Comparison of ENCODE assay signal across 23 cellular contexts in genomic region chr2:170371231-170371630, GRCh38.
DNase-seq lines count a peak whose midpoint lies in the region; ATAC-seq and TF ChIP-seq lines count a peak whose summit lies in the region.
"Had no signal": no experiment of that assay in that cellular context is flagged by ENCODE, and none has a peak within 500 bp of the region (broad histone marks: within the 10 kb centered on the region; RNA-seq: fewer than 3 reads in every experiment).

No MANE protein-coding gene starts in this region.

- H3K4me3 Mint-ChIP-seq in activated CD4-positive, alpha-beta T cell treated with anti-CD3 and anti-CD28 coated beads for 36 hours = peak overlapping the region; percentile 18
- peak overlapping the region; percentile 58 for H3K4me3 Mint-ChIP-seq in CD8-positive, alpha-beta T cell
- peak overlapping the region in 2 of 3 donors; percentile 3 to 48 for H3K4me3 Mint-ChIP-seq in T-cell
- H3K4me3 Mint-ChIP-seq in glutamatergic neuron (ENCODE audit: unreplicated experiment) = no peak overlapping the region
- H3K4me3 Mint-ChIP-seq: activated T-helper 17 cell treated with anti-CD3 and anti-CD28 coated beads, Interleukin-2, amount 50 U/mL, for 72 hours; CD8-positive, alpha-beta memory T cell; central memory CD8-positive, alpha-beta T cell had no signal

- 56 to 71% methylated on average over 1 of the region's 1 CpG for WGBS in esophagus squamous epithelium, 2 donors

- no peaks in the 10 kb centered on the region for H3K9me3 Mint-ChIP-seq in activated CD4-positive, alpha-beta T cell treated with anti-CD3 and anti-CD28 coated beads for 36 hours (ENCODE audit: low read depth)
- H3K9me3 Mint-ChIP-seq in CD8-positive, alpha-beta T cell = no peaks in the 10 kb centered on the region
- H3K9me3 Mint-ChIP-seq in T-cell (no peaks in the 10 kb centered on the region), glutamatergic neuron (ENCODE audit: unreplicated experiment) (peaks cover 2% of the 10 kb centered on the region)
- H3K9me3 Mint-ChIP-seq: activated T-helper 17 cell treated with anti-CD3 and anti-CD28 coated beads, Interleukin-2, amount 50 U/mL, for 72 hours; CD8-positive, alpha-beta memory T cell; central memory CD8-positive, alpha-beta T cell had no signal

- no peak overlapping the region for H3K27ac ChIP-seq in CD8-positive, alpha-beta T cell (ENCODE audit: low read depth, low read length)
- no peak overlapping the region for H3K27ac ChIP-seq in esophagus squamous epithelium
- H3K27ac ChIP-seq: gastroesophageal sphincter, left lung, tibial nerve had no signal

- TF ChIP-seq POLR2A in esophagus squamous epithelium (IDR thresholded peaks at IDR 0.05) = no peak

- POLR2A ChIA-PET in activated CD4-positive, alpha-beta T cell treated with anti-CD3 and anti-CD28 coated beads for 36 hours (lab: Charles Lee) = no interaction called here
- POLR2A ChIA-PET in CD8-positive, alpha-beta T cell (lab: Charles Lee) = no interaction called here
- POLR2A ChIA-PET in T-cell (lab: Charles Lee) = interaction anchor here (0.6 kb wide), 3 partner anchors 9 to 443 kb away, joined by 3 to 4 read pairs (median 3); no protein-coding TSS in a partner anchor

- no peak for ATAC-seq in activated CD4-positive, alpha-beta T cell treated with anti-CD3 and anti-CD28 coated beads for 36 hours
- peak; percentile 38 for ATAC-seq in CD8-positive, alpha-beta T cell
- ATAC-seq in T-cell (replicated peaks in 1 of 4) (peak in 1 of 4 experiments; percentile 87), GM19395 (IDR thresholded peaks at IDR 0.05; ENCODE audit: unreplicated experiment) (no peak), GM18909 (IDR thresholded peaks at IDR 0.05; ENCODE audit: poor library complexity, unreplicated experiment) (no peak)
- ATAC-seq: activated T-helper 17 cell treated with anti-CD3 and anti-CD28 coated beads, Interleukin-2, amount 50 U/mL, for 72 hours; gastroesophageal sphincter; left lung had no signal

- no peaks in the 10 kb centered on the region for H3K36me3 ChIP-seq in CD8-positive, alpha-beta T cell (ENCODE audit: insufficient read depth, low read length)
- H3K36me3 ChIP-seq in esophagus squamous epithelium = no peaks in the 10 kb centered on the region
- H3K36me3 ChIP-seq: gastroesophageal sphincter, left lung, tibial nerve had no signal

- H3K27me3 ChIP-seq in CD8-positive, alpha-beta T cell (ENCODE audit: insufficient read depth, low read length) = no peaks in the 10 kb centered on the region
- H3K27me3 ChIP-seq in esophagus squamous epithelium = peaks cover 0 to 51% (median 2%) of the 10 kb centered on the region in 4 donors

- H3K27me3 Mint-ChIP-seq in activated CD4-positive, alpha-beta T cell treated with anti-CD3 and anti-CD28 coated beads for 36 hours = peaks cover 32% of the 10 kb centered on the region
- H3K27me3 Mint-ChIP-seq in CD8-positive, alpha-beta T cell (ENCODE audit: low read depth) = peaks cover 46% of the 10 kb centered on the region
- H3K27me3 Mint-ChIP-seq in T-cell (peaks cover 51 to 57% of the 10 kb centered on the region in 2 donors), glutamatergic neuron (ENCODE audit: unreplicated experiment) (peaks cover 9% of the 10 kb centered on the region)

- no peak for DNase-seq in activated CD4-positive, alpha-beta T cell treated with anti-CD3 and anti-CD28 coated beads for 36 hours
- no peak for DNase-seq in activated CD4-positive, alpha-beta T cell treated with anti-CD3 and anti-CD28 coated beads, Interleukin-2, amount 50 U/mL, for 4 hours
- no peak for DNase-seq in CD8-positive, alpha-beta T cell
- no peak for DNase-seq in T-cell
- DNase-seq in glutamatergic neuron = no peak
- no peak for DNase-seq in esophagus squamous epithelium (lab: John Stamatoyannopoulos, UW)
- DNase-seq: activated CD4-positive, CD25-positive, alpha-beta regulatory T cell; DMS 273 treated with DMSO at 0.1 percent for 48 hours; hippocampal formation; Karpas-422; left lung; NCI-H1694 treated with DMSO at 0.1 percent for 48 hours; NCI-H2171 treated with DMSO at 0.1 percent for 48 hours; NCI-H526 treated with DMSO at 0.1 percent for 48 hours; occipital lobe; SW 1271 had no signal

- no peak overlapping the region for H3K4me3 ChIP-seq in CD8-positive, alpha-beta T cell (ENCODE audit: low read depth, low read length)
- H3K4me3 ChIP-seq in esophagus squamous epithelium = no peak overlapping the region
- H3K4me3 ChIP-seq: gastroesophageal sphincter, left lung, tibial nerve had no signal

- no peaks in the 10 kb centered on the region for H3K36me3 Mint-ChIP-seq in activated CD4-positive, alpha-beta T cell treated with anti-CD3 and anti-CD28 coated beads for 36 hours (ENCODE audit: low read depth)
- no peaks in the 10 kb centered on the region for H3K36me3 Mint-ChIP-seq in CD8-positive, alpha-beta T cell
- no peaks in the 10 kb centered on the region for H3K36me3 Mint-ChIP-seq in T-cell
- H3K36me3 Mint-ChIP-seq in glutamatergic neuron (ENCODE audit: unreplicated experiment) = no peaks in the 10 kb centered on the region
- H3K36me3 Mint-ChIP-seq: CD8-positive, alpha-beta memory T cell had no signal

- TF ChIP-seq CTCF in CD8-positive, alpha-beta T cell (IDR thresholded peaks at IDR 0.05) = no peak
- TF ChIP-seq CTCF in glutamatergic neuron (IDR thresholded peaks at IDR 0.05; ENCODE audit: partially characterized antibody, unreplicated experiment) = no peak
- no peak for TF ChIP-seq CTCF in esophagus squamous epithelium (IDR thresholded peaks at IDR 0.05)

- no peaks in the 10 kb centered on the region for H3K9me3 ChIP-seq in CD8-positive, alpha-beta T cell (ENCODE audit: low read length)
- H3K9me3 ChIP-seq in esophagus squamous epithelium = no peaks in the 10 kb centered on the region
- H3K9me3 ChIP-seq: gastroesophageal sphincter, left lung, tibial nerve had no signal

- H3K4me1 Mint-ChIP-seq in activated CD4-positive, alpha-beta T cell treated with anti-CD3 and anti-CD28 coated beads for 36 hours = peaks cover 48% of the 10 kb centered on the region
- H3K4me1 Mint-ChIP-seq in CD8-positive, alpha-beta T cell (ENCODE audit: low read depth) = peaks cover 26% of the 10 kb centered on the region
- H3K4me1 Mint-ChIP-seq in T-cell = peaks cover 18 to 32% (median 20%) of the 10 kb centered on the region in 3 donors
- H3K4me1 Mint-ChIP-seq in glutamatergic neuron (ENCODE audit: low read depth, unreplicated experiment) = no peaks in the 10 kb centered on the region

- peak overlapping the region; percentile 29 for H3K27ac Mint-ChIP-seq in activated CD4-positive, alpha-beta T cell treated with anti-CD3 and anti-CD28 coated beads for 36 hours
- no peak overlapping the region for H3K27ac Mint-ChIP-seq in CD8-positive, alpha-beta T cell
- H3K27ac Mint-ChIP-seq in T-cell (peak overlapping the region in 1 of 2 donors; percentile 9), glutamatergic neuron (ENCODE audit: unreplicated experiment) (peak overlapping the region; percentile 72)
- H3K27ac Mint-ChIP-seq: activated T-helper 17 cell treated with anti-CD3 and anti-CD28 coated beads, Interleukin-2, amount 50 U/mL, for 72 hours; CD8-positive, alpha-beta memory T cell had no signal

- H3K4me1 ChIP-seq in CD8-positive, alpha-beta T cell (ENCODE audit: insufficient read depth, low read length) = peaks cover 13% of the 10 kb centered on the region
- H3K4me1 ChIP-seq in esophagus squamous epithelium = peaks cover 0 to 15% (median 0%) of the 10 kb centered on the region in 3 donors
- H3K4me1 ChIP-seq: gastroesophageal sphincter, left lung, tibial nerve had no signal

- CTCF ChIA-PET in activated CD4-positive, alpha-beta T cell treated with anti-CD3 and anti-CD28 coated beads for 36 hours (lab: Charles Lee) = interaction anchor here (0.6 to 3.5 kb wide), 7 partner anchors 8 to 566 kb away, joined by 3 to 43 read pairs (median 13); partner anchors contain the start of gene GAD1
- CTCF ChIA-PET in CD8-positive, alpha-beta T cell (lab: Charles Lee) = interaction anchor here (1.2 to 2.2 kb wide), 4 partner anchors 10 to 485 kb away, joined by 4 to 13 read pairs (median 7); no protein-coding TSS in a partner anchor
- CTCF ChIA-PET in T-cell (lab: Charles Lee) = interaction anchor here (0.6 to 1.2 kb wide), 4 partner anchors 10 to 337 kb away, joined by 3 to 8 read pairs (median 4); no protein-coding TSS in a partner anchor

- intact Hi-C loops in activated CD4-positive, alpha-beta T cell treated with anti-CD3 and anti-CD28 coated beads for 36 hours (cut with DNase I, micrococcal nuclease) = loop anchor here in 1 of 2 experiments (2.0 kb wide), 1 partner anchor 442 kb away; no protein-coding TSS in a partner anchor
- intact Hi-C loops in CD8-positive, alpha-beta T cell (cut with DNase I, micrococcal nuclease) = loop anchor here in 1 of 2 experiments (5.0 kb wide), 1 partner anchor 501 kb away; no protein-coding TSS in a partner anchor
- intact Hi-C loops in esophagus squamous epithelium (cut with DNase I) = no loop called here

Comparison
In these comparisons a context has a peak if more than half of its experiments do, and no peak if none do; other contexts are left out.
1. POLR2A ChIA-PET loops: an anchor here in T-cell (0.6 kb wide); none called in activated CD4-positive, alpha-beta T cell treated with anti-CD3 and anti-CD28 coated beads for 36 hours and CD8-positive, alpha-beta T cell.